In the genomic region with DNA sequence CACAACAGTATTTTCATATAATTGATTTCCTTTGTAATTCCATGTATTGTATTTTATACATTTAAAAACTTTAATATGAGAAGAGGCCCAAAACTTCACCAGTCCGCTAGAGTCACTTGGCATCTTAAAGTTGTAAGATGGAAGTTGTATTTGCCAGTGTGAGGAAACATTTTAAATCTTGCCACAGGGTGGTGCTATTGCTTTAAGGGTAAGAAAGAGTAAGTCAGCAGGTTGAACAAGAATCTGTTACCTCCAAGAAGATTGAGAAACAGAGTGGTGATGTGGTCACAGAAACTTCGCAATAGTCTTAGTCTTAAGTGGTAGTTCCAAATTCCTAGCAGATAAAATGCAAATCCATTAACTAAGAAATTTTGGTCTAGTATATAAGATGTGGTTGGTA, we compare ENCODE assay signal across 8 cellular contexts. TPM values are rescaled to one million over a fixed set of nuclear protein-coding genes. Genes with fewer than 3 reads are reported as not detected.
DNase-seq lines count a peak whose midpoint lies in the region; ATAC-seq and TF ChIP-seq lines count a peak whose summit lies in the region.

No MANE protein-coding gene starts in this region.

- CTCF ChIA-PET in activated B cell treated with CpG ODN at 0.5 μM for 24 hours (lab: Charles Lee) = interaction anchor here (1.6 to 3.1 kb wide), 2 partner anchors 16 to 168 kb away, joined by 4 to 55 read pairs; no protein-coding TSS in a partner anchor

- H3K4me2 ChIP-seq in parathyroid adenoma (ENCODE audit: low read length) = no peak overlapping the region

- intact Hi-C loops in activated B cell treated with CpG ODN at 0.5 μM for 24 hours (cut with micrococcal nuclease) = loop anchor here (1.0 to 10.0 kb wide), 5 partner anchors 48 to 1290 kb away; partner anchors contain the start of genes INSL6 and UHRF2

- no peak overlapping the region for H3K27ac Mint-ChIP-seq in activated B cell treated with CpG ODN at 0.5 μM for 24 hours

- no peak overlapping the region for H3K4me3 Mint-ChIP-seq in activated B cell treated with CpG ODN at 0.5 μM for 24 hours

- no peak overlapping the region for H3K9ac ChIP-seq in parathyroid adenoma

- H3K36me3 ChIP-seq in gastroesophageal sphincter = no peaks in the 10 kb centered on the region
- H3K36me3 ChIP-seq in parathyroid adenoma (ENCODE audit: control insufficient read depth, insufficient read depth, low read length) = no peaks in the 10 kb centered on the region

- no peak for TF ChIP-seq EP300 in gastroesophageal sphincter (IDR thresholded peaks at IDR 0.05)

- DNase-seq in A172 (ENCODE audit: low spot score) (peak; percentile 67), GDM1 (lab: John Stamatoyannopoulos, UW) (peak; percentile 51), NCI-H2196 (lab: John Stamatoyannopoulos, UW; ENCODE audit: unreplicated experiment) (peak; percentile 91), activated B cell treated with CpG ODN at 0.5 μM for 24 hours (no peak)
- no peak for DNase-seq in activated CD4-positive, CD25-positive, alpha-beta regulatory T cell (lab: John Stamatoyannopoulos, UW)

- H2AFZ ChIP-seq in parathyroid adenoma = peak overlapping the region; percentile 5

- H3K27me3 ChIP-seq in gastroesophageal sphincter = peaks cover under 1% of the 10 kb centered on the region
- no peaks in the 10 kb centered on the region for H3K27me3 ChIP-seq in parathyroid adenoma (ENCODE audit: control insufficient read depth, insufficient read depth, low read length)

- H3K9me3 Mint-ChIP-seq in activated B cell treated with CpG ODN at 0.5 μM for 24 hours = peaks cover 2% of the 10 kb centered on the region

- H3K27ac ChIP-seq in gastroesophageal sphincter = no peak overlapping the region
- no peak overlapping the region for H3K27ac ChIP-seq in parathyroid adenoma

- H3K4me1 Mint-ChIP-seq in activated B cell treated with CpG ODN at 0.5 μM for 24 hours = peaks cover 19% of the 10 kb centered on the region

- TF ChIP-seq CTCF in activated B cell treated with CpG ODN at 0.5 μM for 24 hours (IDR thresholded peaks at IDR 0.05) (no peak), gastroesophageal sphincter (IDR thresholded peaks at IDR 0.05) (peak in 3 of 4 experiments; percentile 55 to 58 (median 57)), parathyroid adenoma (IDR thresholded peaks at IDR 0.05) (peak; percentile 65)

- no peaks in the 10 kb centered on the region for H3K36me3 Mint-ChIP-seq in activated B cell treated with CpG ODN at 0.5 μM for 24 hours (ENCODE audit: low read depth)

- H3K27me3 Mint-ChIP-seq in activated B cell treated with CpG ODN at 0.5 μM for 24 hours = peaks cover 3% of the 10 kb centered on the region

- no peaks in the 10 kb centered on the region for H3K79me2 ChIP-seq in parathyroid adenoma

- H3K9me3 ChIP-seq in gastroesophageal sphincter = no peaks in the 10 kb centered on the region
- H3K9me3 ChIP-seq in parathyroid adenoma (ENCODE audit: control insufficient read depth, low read length) = no peaks in the 10 kb centered on the region

- POLR2A ChIA-PET in activated B cell treated with CpG ODN at 0.5 μM for 24 hours (lab: Charles Lee) = no interaction called here

- no peak overlapping the region for H3K4me3 ChIP-seq in gastroesophageal sphincter
- no peak overlapping the region for H3K4me3 ChIP-seq in parathyroid adenoma (ENCODE audit: low read depth, low read length)

- no peak for TF ChIP-seq POLR2A in gastroesophageal sphincter (IDR thresholded peaks at IDR 0.05)

- ATAC-seq in HG02981 (IDR thresholded peaks at IDR 0.05; ENCODE audit: unreplicated experiment) (peak; percentile 60), activated B cell treated with CpG ODN at 0.5 μM for 24 hours (ENCODE audit: low read depth) (peak; percentile 23), gastroesophageal sphincter (peak; percentile 70)

- 39 to 47% methylated on average over 2 of the region's 2 CpGs for WGBS in gastroesophageal sphincter (ENCODE audit: low coverage in 1 of 2), 2 donors

- no peaks in the 10 kb centered on the region for H3K4me1 ChIP-seq in gastroesophageal sphincter
- no peaks in the 10 kb centered on the region for H3K4me1 ChIP-seq in parathyroid adenoma

RNA-seq across cellular contexts. Expression of gene RANBP6, which starts 39.8 kb away (rescaled TPM):
- total RNA-seq in A172 (2014; rRNA removed; shearing (Covaris generic)) = 37.3 and 39.3 TPM in 2 replicates
- 21.6 and 22.5 TPM in 2 replicates for total RNA-seq in activated B cell treated with CpG ODN at 0.5 μM for 24 hours
- 10 to 100 TPM; 14.8 to 20.2 (median 17.6) TPM for total RNA-seq in gastroesophageal sphincter

Comparison
In these comparisons a context has a peak if more than half of its experiments do, and no peak if none do; other contexts are left out.
1. DNase-seq: peak in A172 (single experiment), GDM1 (single experiment) and NCI-H2196 (single experiment); none in activated B cell treated with CpG ODN at 0.5 μM for 24 hours (single experiment) and activated CD4-positive, CD25-positive, alpha-beta regulatory T cell (0 of 4).
2. Peak in every context shown above with its lines, with median percentiles within 50 percentile points of each other: ATAC-seq.